Comparison of ENCODE assay signal across 1 cellular context in the genomic region with DNA sequence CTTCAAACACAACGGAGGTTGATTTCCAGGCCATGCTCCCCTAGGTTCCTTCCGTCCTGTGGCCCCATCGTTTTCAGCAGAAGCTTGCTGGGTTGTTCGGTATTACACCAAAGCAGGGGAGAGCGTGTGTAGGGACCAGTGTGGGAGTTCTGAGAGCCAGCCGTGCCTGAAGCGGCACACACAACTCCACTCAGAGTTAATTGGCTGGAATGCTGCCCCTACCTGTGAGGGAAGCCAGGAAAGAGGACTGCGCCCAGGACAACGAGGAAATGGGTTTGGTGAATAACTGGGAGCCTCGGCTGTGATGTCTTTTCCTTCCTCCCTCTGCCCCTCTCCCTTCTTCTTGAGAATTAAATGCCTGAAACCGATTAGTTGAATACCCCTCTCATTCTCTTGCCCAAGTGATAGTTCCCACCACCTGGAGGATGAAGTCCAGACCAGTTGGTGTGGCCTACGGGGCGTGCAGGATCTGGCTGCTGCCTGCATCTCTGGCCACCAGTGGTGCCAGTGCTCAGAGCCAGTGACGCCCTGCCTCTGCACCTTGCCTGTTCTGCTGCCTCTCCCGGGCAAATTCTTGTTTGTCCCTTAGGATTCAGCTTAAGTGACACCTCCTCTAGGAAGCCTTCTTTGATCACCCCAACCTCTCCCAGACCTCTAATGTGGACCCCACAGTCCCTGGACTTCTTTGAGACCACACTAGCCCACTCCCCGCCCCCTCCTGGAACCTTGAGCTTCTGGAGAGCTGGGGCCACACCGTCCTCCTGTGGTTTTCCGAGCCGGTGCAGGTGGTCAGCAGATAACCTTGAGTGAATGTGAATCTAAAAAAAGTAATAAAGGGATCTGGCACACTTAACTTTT.
TF ChIP-seq lines count a peak whose summit lies in the region.

No MANE protein-coding gene starts in this region.

TF ChIP-seq in HepG2, 621 proteins besides CTCF, POLR2A, EP300 and RAD21 (continued from another document):
- TF ChIP-seq, protein P1, sequence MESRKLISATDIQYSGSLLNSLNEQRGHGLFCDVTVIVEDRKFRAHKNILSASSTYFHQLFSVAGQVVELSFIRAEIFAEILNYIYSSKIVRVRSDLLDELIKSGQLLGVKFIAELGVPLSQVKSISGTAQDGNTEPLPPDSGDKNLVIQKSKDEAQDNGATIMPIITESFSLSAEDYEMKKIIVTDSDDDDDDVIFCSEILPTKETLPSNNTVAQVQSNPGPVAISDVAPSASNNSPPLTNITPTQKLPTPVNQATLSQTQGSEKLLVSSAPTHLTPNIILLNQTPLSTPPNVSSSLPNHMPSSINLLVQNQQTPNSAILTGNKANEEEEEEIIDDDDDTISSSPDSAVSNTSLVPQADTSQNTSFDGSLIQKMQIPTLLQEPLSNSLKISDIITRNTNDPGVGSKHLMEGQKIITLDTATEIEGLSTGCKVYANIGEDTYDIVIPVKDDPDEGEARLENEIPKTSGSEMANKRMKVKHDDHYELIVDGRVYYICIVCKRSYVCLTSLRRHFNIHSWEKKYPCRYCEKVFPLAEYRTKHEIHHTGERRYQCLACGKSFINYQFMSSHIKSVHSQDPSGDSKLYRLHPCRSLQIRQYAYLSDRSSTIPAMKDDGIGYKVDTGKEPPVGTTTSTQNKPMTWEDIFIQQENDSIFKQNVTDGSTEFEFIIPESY (CRISPR knock-in tag; IDR thresholded peaks at IDR 0.05), result 0 out of 2 replicates have a peak, but pooled peaks have one; percentile 12
- TF ChIP-seq SYNCRIP (IDR thresholded peaks at IDR 0.05; ENCODE audit: insufficient read depth, low read depth, low read length) (no peak), NFIC (IDR thresholded peaks at IDR 0.05; ENCODE audit: low read length) (no peak)
